ENCODE assay signal across 20 cellular contexts in genomic region chr13:77150651-77151050, GRCh38.
"Had no signal": no experiment of that assay in that cellular context is flagged by ENCODE, and none has a peak within 500 bp of the region (broad histone marks: within the 10 kb centered on the region; RNA-seq: fewer than 3 reads in every experiment).

No MANE protein-coding gene starts in this region.

- H3K27ac ChIP-seq: dorsolateral prefrontal cortex, gastrocnemius medialis, heart right ventricle, ovary, right atrium auricular region, sigmoid colon, suprapubic skin, thyroid gland had no signal

- FAIRE-seq: small intestine, urothelium cell line had no signal

- H3K4me1 ChIP-seq: gastrocnemius medialis, heart right ventricle, right atrium auricular region, sigmoid colon, suprapubic skin, thyroid gland had no signal

- ATAC-seq: gastrocnemius medialis; heart right ventricle; natural killer cell; stimulated activated naive CD8-positive, alpha-beta T cell treated with anti-CD3 and anti-CD28 coated beads, Interleukin-15, Interleukin-2, amounts not matched to agents 100 U/mL and 50 U/mL, for 24 hours had no signal

- H3K36me3 ChIP-seq: ovary, thyroid gland had no signal

- H3K27me3 ChIP-seq: dorsolateral prefrontal cortex, gastrocnemius medialis, heart right ventricle, ovary, right atrium auricular region, sigmoid colon, suprapubic skin, thyroid gland had no signal

- H3K4me3 ChIP-seq: dorsolateral prefrontal cortex, gastrocnemius medialis, heart right ventricle, ovary, right atrium auricular region, sigmoid colon, suprapubic skin, thyroid gland had no signal

- H3K4me3 Mint-ChIP-seq: natural killer cell, neural crest cell, type B pancreatic cell had no signal

- H3K27ac Mint-ChIP-seq: natural killer cell, type B pancreatic cell had no signal

- H3K27me3 Mint-ChIP-seq: type B pancreatic cell had no signal

- DNase-seq: cortex of kidney; dorsolateral prefrontal cortex; effector CD8-positive, alpha-beta T cell; gastrocnemius medialis; heart right ventricle; hypothalamus; kidney glomerular epithelial cell; mesendoderm; natural killer cell; ovary; sigmoid colon; small intestine; stimulated activated CD4-positive, alpha-beta T cell treated with anti-CD3 and anti-CD28 coated beads, Interleukin-12 subunit alpha, Interleukin-12 subunit beta, amount 100 ng/mL, for 4 hours; stimulated activated naive CD8-positive, alpha-beta T cell treated with anti-CD3 and anti-CD28 coated beads, Interleukin-15, Interleukin-2, amounts not matched to agents 100 U/mL and 50 U/mL, for 24 hours; thyroid gland had no signal

- H3K9me3 Mint-ChIP-seq: natural killer cell, neural crest cell, type B pancreatic cell had no signal

- H3K9me3 ChIP-seq: gastrocnemius medialis, heart right ventricle, ovary, right atrium auricular region, sigmoid colon, suprapubic skin, thyroid gland had no signal

- H3K4me1 Mint-ChIP-seq: neural crest cell had no signal
